ENCODE assay signal across 18 cellular contexts in genomic region chr1:22333516-22334121, GRCh38.
DNase-seq lines count a peak whose midpoint lies in the region; ATAC-seq, FAIRE-seq and TF ChIP-seq lines count a peak whose summit lies in the region.
"Had no signal": no experiment of that assay in that cellular context is flagged by ENCODE, and none has a peak within 500 bp of the region (broad histone marks: within the 10 kb centered on the region; RNA-seq: fewer than 3 reads in every experiment).

No MANE protein-coding gene starts in this region.

- ATAC-seq in A549 (no peak), HG03280 (IDR thresholded peaks at IDR 0.05; ENCODE audit: unreplicated experiment) (no peak)

- TF ChIP-seq EP300 in A549 (IDR thresholded peaks at IDR 0.05): no peak

- peaks cover 59% of the 10 kb centered on the region for H3K4me1 Mint-ChIP-seq in nephron
- H3K4me1 Mint-ChIP-seq: CD14-positive monocyte; CD4-positive, alpha-beta memory T cell had no signal

- peaks cover 15% of the 10 kb centered on the region for H3K27me3 Mint-ChIP-seq in nephron (ENCODE audit: low read depth)

- CTCF ChIA-PET in A549 (lab: Yijun Ruan, JAX): interaction anchor here (1.3 to 1.6 kb wide), 2 partner anchors 13 to 308 kb away, joined by 3 to 4 read pairs; no protein-coding TSS in a partner anchor

- no peaks in the 10 kb centered on the region for H3K9me3 Mint-ChIP-seq in nephron

- H3K27me3 ChIP-seq in OCI-LY3 (ENCODE audit: low read depth, low read length) (no peaks in the 10 kb centered on the region), small intestine (ENCODE audit: control insufficient read depth in 2 of 2, insufficient read depth in 2 of 2, low read length in 2 of 2) (no peaks in the 10 kb centered on the region)
- H3K27me3 ChIP-seq: BLaER1 had no signal

- H3K4me2 ChIP-seq in A549 (0 out of 3 replicates have a peak overlapping the region, but pooled peaks have one; percentile 33), OCI-LY3 (ENCODE audit: low read length) (peak overlapping the region; percentile 72)
- H3K4me2 ChIP-seq: BLaER1, KMS-11 had no signal

- DNase-seq in A549 (ENCODE audit: low read depth in 1 of 2, low spot score in 1 of 2): no peak
- no peak for DNase-seq in urothelium cell line (ENCODE audit: low spot score)
- no peak for DNase-seq in NCI-H2081 (lab: John Stamatoyannopoulos, UW)
- DNase-seq in small intestine: no peak
- DNase-seq: CD4-positive, alpha-beta memory T cell; DMS79 treated with DMSO at 0.1 percent for 48 hours; GF-D8; HCEC 1CT had no signal

- H2AFZ ChIP-seq in OCI-LY3 (ENCODE audit: low read depth, low read length): no peak overlapping the region
- H2AFZ ChIP-seq: GM23248 had no signal

- H3K4me3 ChIP-seq in A549 (no peak overlapping the region), OCI-LY3 (ENCODE audit: low read length) (peak overlapping the region; percentile 26; the same call in 1 of the 2 replicates), small intestine (ENCODE audit: low read depth in 1 of 2, low read length in 2 of 2) (no peak overlapping the region)
- H3K4me3 ChIP-seq: BLaER1, GM23248 had no signal

- H3K79me2 ChIP-seq in OCI-LY3 (ENCODE audit: low read length): no peaks in the 10 kb centered on the region

- no peak overlapping the region for H3K9ac ChIP-seq in OCI-LY3 (ENCODE audit: low read length)
- H3K9ac ChIP-seq: BLaER1, GM23248, KMS-11 had no signal

- TF ChIP-seq CTCF in A549 (IDR thresholded peaks at IDR 0.05): no peak
- TF ChIP-seq CTCF in OCI-LY3 (IDR thresholded peaks at IDR 0.05; ENCODE audit: low read depth, low read length): no peak
- no peak for TF ChIP-seq CTCF in nephron (IDR thresholded peaks at IDR 0.05; ENCODE audit: unreplicated experiment in 3 of 3)

- peak overlapping the region in 2 of 3 experiments; percentile 66 to 92 for H3K27ac Mint-ChIP-seq in nephron
- H3K27ac Mint-ChIP-seq: CD14-positive monocyte; CD4-positive, alpha-beta memory T cell had no signal

- WGBS in A549 (ENCODE audit: missing lambda C conversion rate): 90% methylated on average over 2 of the region's 2 CpGs
- WGBS in small intestine, 3 donors: 87 to 90% (median 89%) methylated on average over 2 of the region's 2 CpGs

- H3K36me3 Mint-ChIP-seq in nephron (ENCODE audit: low read depth): no peaks in the 10 kb centered on the region
- H3K36me3 Mint-ChIP-seq: CD14-positive monocyte; CD4-positive, alpha-beta memory T cell had no signal

- peak overlapping the region in 1 of 3 experiments; percentile 10 for H3K4me3 Mint-ChIP-seq in nephron
- H3K4me3 Mint-ChIP-seq: CD14-positive monocyte had no signal

- no peak for TF ChIP-seq RAD21 in A549 (conservative IDR thresholded peaks at IDR 0.05 in 1 of 2, IDR thresholded peaks at IDR 0.05 in 1 of 2)

- H4K20me1 ChIP-seq in OCI-LY3 (ENCODE audit: insufficient read depth, low read length): no peaks in the 10 kb centered on the region
- H4K20me1 ChIP-seq: BLaER1 had no signal

- FAIRE-seq in A549 (lab: Jason Lieb, UNC) (no peak), urothelium cell line (lab: Jason Lieb, UNC) (peak; percentile 73), small intestine (lab: Jason Lieb, UNC) (no peak)
- FAIRE-seq: GM19239, H54 had no signal

- peaks cover 8% of the 10 kb centered on the region for H3K4me1 ChIP-seq in A549
- peaks cover 29% of the 10 kb centered on the region for H3K4me1 ChIP-seq in OCI-LY3 (ENCODE audit: low read length)
- no peaks in the 10 kb centered on the region for H3K4me1 ChIP-seq in small intestine (ENCODE audit: control insufficient read depth in 2 of 2, insufficient read depth in 1 of 2, low read depth in 1 of 2, low read length in 1 of 2)

- H3K36me3 ChIP-seq in OCI-LY3 (replicated peaks; ENCODE audit: low read depth, low read length) (no peaks in the 10 kb centered on the region), small intestine (ENCODE audit: control insufficient read depth in 2 of 2, insufficient read depth in 2 of 2, low read length in 2 of 2) (no peaks in the 10 kb centered on the region)
- H3K36me3 ChIP-seq: BLaER1 had no signal

- POLR2A ChIA-PET in A549 (lab: Yijun Ruan, JAX): no interaction called here

- TF ChIP-seq POLR2A in A549 (IDR thresholded peaks at IDR 0.05; ENCODE audit: low read length): no peak

- peak overlapping the region in 1 of 2 experiments; percentile 60; a peak in 1 of 6 replicates for H3K27ac ChIP-seq in A549
- peak overlapping the region; percentile 74 for H3K27ac ChIP-seq in OCI-LY3 (ENCODE audit: low read length)
- H3K27ac ChIP-seq in small intestine (ENCODE audit: low read depth in 1 of 2, low read length in 1 of 2): no peak overlapping the region
- H3K27ac ChIP-seq: 22Rv1, BLaER1, GM23248, KMS-11 had no signal

- H3K9me3 ChIP-seq in A549 (no peaks in the 10 kb centered on the region), OCI-LY3 (ENCODE audit: insufficient read depth, low read length) (no peaks in the 10 kb centered on the region), small intestine (ENCODE audit: control insufficient read depth, low read depth) (no peaks in the 10 kb centered on the region)
- H3K9me3 ChIP-seq: BLaER1 had no signal

TF ChIP-seq in A549, 52 proteins besides CTCF, POLR2A, EP300 and RAD21:
- TF ChIP-seq JUNB (IDR thresholded peaks at IDR 0.05): no peak
- TF ChIP-seq SREBF2 (IDR thresholded peaks at IDR 0.05): no peak
- no peak for TF ChIP-seq KDM1A (IDR thresholded peaks at IDR 0.05; ENCODE audit: low read depth)
- TF ChIP-seq BHLHE40 (IDR thresholded peaks at IDR 0.05; ENCODE audit: low read depth, low read length): no peak
- TF ChIP-seq NFE2L2 (conservative IDR thresholded peaks at IDR 0.05; ENCODE audit: low read length): no peak
- no peak for TF ChIP-seq EHMT2 (IDR thresholded peaks at IDR 0.05; ENCODE audit: low read depth)
- TF ChIP-seq REST (IDR thresholded peaks at IDR 0.05): no peak
- no peak for TF ChIP-seq EHF (CRISPR knock-in tag; IDR thresholded peaks at IDR 0.05)
- no peak for TF ChIP-seq GATA3 (IDR thresholded peaks at IDR 0.05; ENCODE audit: borderline replicate concordance)
- TF ChIP-seq RCOR1 (IDR thresholded peaks at IDR 0.05; ENCODE audit: low read depth, low read length): no peak
- TF ChIP-seq HEYL (CRISPR knock-in tag; IDR thresholded peaks at IDR 0.05): no peak
- TF ChIP-seq PHF8 (IDR thresholded peaks at IDR 0.05; ENCODE audit: borderline replicate concordance, low read depth): no peak
- TF ChIP-seq KDM5A (IDR thresholded peaks at IDR 0.05): no peak
